ENCODE assay signal across 21 cellular contexts in the genomic region with DNA sequence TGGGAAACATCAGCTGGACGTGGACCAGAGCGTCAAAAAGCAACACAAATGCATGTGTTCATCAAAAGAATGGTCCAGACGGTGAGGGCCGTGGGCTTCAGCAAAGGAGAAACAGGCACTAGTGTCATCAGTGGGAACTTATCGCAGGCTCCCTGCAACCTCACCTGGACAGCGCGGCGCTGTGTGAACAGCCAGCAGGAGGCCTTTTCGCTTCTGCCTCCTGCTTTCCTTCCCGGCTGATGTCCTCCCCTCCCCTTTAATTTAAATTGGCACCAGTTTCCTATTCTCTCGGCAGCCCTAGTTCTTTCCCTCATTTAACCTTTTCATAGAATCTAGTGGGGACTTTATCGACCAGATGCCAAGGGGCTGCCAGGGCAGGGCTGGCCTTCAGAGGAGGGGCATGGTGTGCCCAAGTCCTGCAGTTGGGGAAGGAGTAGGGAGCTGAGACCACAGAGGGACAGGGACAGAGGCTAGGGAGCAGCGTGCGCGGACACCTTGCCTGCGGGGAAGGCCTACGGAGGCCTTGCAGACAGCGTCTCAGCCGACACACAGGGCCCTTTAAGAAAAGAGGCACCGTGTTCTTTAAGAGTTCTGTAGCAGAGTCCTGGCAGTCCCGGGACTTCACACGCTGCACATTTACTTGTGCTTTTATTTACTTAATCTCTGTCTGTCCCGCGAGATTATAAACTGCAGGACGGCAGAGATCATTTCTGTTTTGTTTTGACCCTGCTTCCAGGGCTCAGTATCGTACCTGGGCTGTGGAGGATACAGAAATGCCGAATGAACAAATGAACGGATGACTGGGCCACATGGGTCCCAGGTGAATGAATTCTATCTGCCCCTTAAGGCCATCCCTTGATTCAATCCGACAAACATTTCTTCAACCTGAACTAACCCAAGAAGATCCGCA. TPM values are rescaled to one million over a fixed set of nuclear protein-coding genes. Genes with fewer than 3 reads are reported as not detected.
A peak's percentile ranks its signal among the peaks of the same experiment; 100 is the strongest.
DNase-seq lines count a peak whose midpoint lies in the region; ATAC-seq and TF ChIP-seq lines count a peak whose summit lies in the region.
"Had no signal": no experiment of that assay in that cellular context is flagged by ENCODE, and none has a peak within 500 bp of the region (broad histone marks: within the 10 kb centered on the region; RNA-seq: fewer than 3 reads in every experiment).

No MANE protein-coding gene starts in this region.

- H3K27ac Mint-ChIP-seq in neural progenitor cell = peak overlapping the region; percentile 93
- H3K27ac Mint-ChIP-seq in stimulated activated naive B cell treated with anti-CD40 and anti-IgM and Interleukin-4, amounts not matched to agents 10 μg/mL and 1 μg/mL and 100 μg/mL, for 72 hours = no peak overlapping the region
- H3K27ac Mint-ChIP-seq: activated naive CD4-positive, alpha-beta T cell treated with anti-CD3 and anti-CD28 coated beads, Interleukin-2, amount 50 U/mL, for 72 hours; CD8-positive, alpha-beta memory T cell; effector memory CD8-positive, alpha-beta T cell had no signal

- H3K36me3 Mint-ChIP-seq in neural progenitor cell = no peaks in the 10 kb centered on the region
- no peaks in the 10 kb centered on the region for H3K36me3 Mint-ChIP-seq in stimulated activated naive B cell treated with anti-CD40 and anti-IgM and Interleukin-4, amounts not matched to agents 10 μg/mL and 1 μg/mL and 100 μg/mL, for 72 hours
- H3K36me3 Mint-ChIP-seq: activated naive CD4-positive, alpha-beta T cell treated with anti-CD3 and anti-CD28 coated beads, Interleukin-2, amount 50 U/mL, for 72 hours; CD8-positive, alpha-beta memory T cell had no signal

- H3K79me2 ChIP-seq in neural progenitor cell (ENCODE audit: low read depth) = no peaks in the 10 kb centered on the region

- H3K9ac ChIP-seq in neural progenitor cell = no peak overlapping the region

- peaks cover 9% of the 10 kb centered on the region for H3K9me3 Mint-ChIP-seq in neural progenitor cell
- no peaks in the 10 kb centered on the region for H3K9me3 Mint-ChIP-seq in stimulated activated naive B cell treated with anti-CD40 and anti-IgM and Interleukin-4, amounts not matched to agents 10 μg/mL and 1 μg/mL and 100 μg/mL, for 72 hours
- H3K9me3 Mint-ChIP-seq: activated naive CD4-positive, alpha-beta T cell treated with anti-CD3 and anti-CD28 coated beads, Interleukin-2, amount 50 U/mL, for 72 hours; effector memory CD8-positive, alpha-beta T cell had no signal

- peaks cover 18% of the 10 kb centered on the region for H3K4me1 ChIP-seq in left ventricle myocardium inferior
- H3K4me1 ChIP-seq in neural progenitor cell = peaks cover 14% of the 10 kb centered on the region

- peaks cover 13% of the 10 kb centered on the region for H3F3A ChIP-seq in neural progenitor cell (ENCODE audit: low read depth)

- H3K9me3 ChIP-seq in left ventricle myocardium inferior (replicated peaks) (no peaks in the 10 kb centered on the region), neural progenitor cell (ENCODE audit: low read depth) (no peaks in the 10 kb centered on the region)
- H3K9me3 ChIP-seq: neutrophil, SJSA1 had no signal

- H3K27ac ChIP-seq in VCaP (peak overlapping the region; percentile 95), left ventricle myocardium inferior (replicated peaks) (peak overlapping the region; percentile 74), neural progenitor cell (peak overlapping the region; percentile 56)
- H3K27ac ChIP-seq: neutrophil, SJSA1 had no signal

- H4K20me1 ChIP-seq in neural progenitor cell (ENCODE audit: low read depth) = no peaks in the 10 kb centered on the region

- DNase-seq in COR-L47 (lab: John Stamatoyannopoulos, UW) (peak; percentile 17), left ventricle myocardium inferior (no peak), neural progenitor cell (ENCODE audit: low spot score) (peak; percentile 26), EL (no peak)
- no peak for DNase-seq in stimulated activated naive B cell treated with anti-CD40 and anti-IgM and Interleukin-4, amounts not matched to agents 10 μg/mL and 1 μg/mL and 100 μg/mL, for 72 hours
- DNase-seq: activated CD4-positive, alpha-beta T cell treated with anti-CD3 and anti-CD28 coated beads, Interleukin-2, amount 50 U/mL, for 1 hour; activated T-cell treated with anti-CD3 and anti-CD28 coated beads, Interleukin-2, amount 50 U/mL, for 1 hour; caudate nucleus; CD8-positive, alpha-beta memory T cell; effector memory CD8-positive, alpha-beta T cell; mammary epithelial cell; NCI-H1048; stimulated activated naive CD8-positive, alpha-beta T cell treated with anti-CD3 and anti-CD28 coated beads, Interleukin-15, Interleukin-2, amounts not matched to agents 100 U/mL and 50 U/mL, for 24 hours; T-helper 9 cell had no signal

- no peak overlapping the region for H3K4me3 Mint-ChIP-seq in neural progenitor cell
- no peak overlapping the region for H3K4me3 Mint-ChIP-seq in stimulated activated naive B cell treated with anti-CD40 and anti-IgM and Interleukin-4, amounts not matched to agents 10 μg/mL and 1 μg/mL and 100 μg/mL, for 72 hours
- H3K4me3 Mint-ChIP-seq: CD8-positive, alpha-beta memory T cell; effector memory CD8-positive, alpha-beta T cell had no signal

- H3K36me3 ChIP-seq in left ventricle myocardium inferior (no peaks in the 10 kb centered on the region), neural progenitor cell (no peaks in the 10 kb centered on the region)
- H3K36me3 ChIP-seq: neutrophil, SJSA1 had no signal

- peaks cover 25% of the 10 kb centered on the region for H3K4me1 Mint-ChIP-seq in neural progenitor cell
- no peaks in the 10 kb centered on the region for H3K4me1 Mint-ChIP-seq in stimulated activated naive B cell treated with anti-CD40 and anti-IgM and Interleukin-4, amounts not matched to agents 10 μg/mL and 1 μg/mL and 100 μg/mL, for 72 hours
- H3K4me1 Mint-ChIP-seq: CD8-positive, alpha-beta memory T cell had no signal

- TF ChIP-seq CTCF in VCaP (conservative IDR thresholded peaks at IDR 0.05) = peak; percentile 69
- peak; percentile 27 for TF ChIP-seq CTCF in left ventricle myocardium inferior (IDR thresholded peaks at IDR 0.05; ENCODE audit: borderline replicate concordance)
- TF ChIP-seq CTCF in neural progenitor cell (IDR thresholded peaks at IDR 0.05) = no peak

- H3K27me3 Mint-ChIP-seq in neural progenitor cell (ENCODE audit: insufficient read depth, low read depth) = peaks cover 6% of the 10 kb centered on the region
- H3K27me3 Mint-ChIP-seq in stimulated activated naive B cell treated with anti-CD40 and anti-IgM and Interleukin-4, amounts not matched to agents 10 μg/mL and 1 μg/mL and 100 μg/mL, for 72 hours = peaks cover 0 to 4% of the 10 kb centered on the region in 2 donors

- H3K27me3 ChIP-seq in left ventricle myocardium inferior (ENCODE audit: low read depth) (no peaks in the 10 kb centered on the region), neural progenitor cell (no peaks in the 10 kb centered on the region)
- H3K27me3 ChIP-seq: neutrophil, SJSA1 had no signal

- H3K4me3 ChIP-seq in left ventricle myocardium inferior (peak overlapping the region; percentile 36), neural progenitor cell (no peak overlapping the region)
- H3K4me3 ChIP-seq: SJSA1, smooth muscle cell had no signal

- intact Hi-C loops in left ventricle myocardium inferior (cut with micrococcal nuclease) = no loop called here

- H3K4me2 ChIP-seq in neural progenitor cell = no peak overlapping the region
- H3K4me2 ChIP-seq: smooth muscle cell had no signal

- ATAC-seq in stimulated activated naive B cell treated with anti-CD40 and anti-IgM and Interleukin-4, amounts not matched to agents 10 μg/mL and 1 μg/mL and 100 μg/mL, for 72 hours (replicated peaks) = no peak
- ATAC-seq in HG03354 (IDR thresholded peaks at IDR 0.05; ENCODE audit: poor library complexity, severe bottlenecking, unreplicated experiment) (no peak), GM18861 (IDR thresholded peaks at IDR 0.05; ENCODE audit: unreplicated experiment) (no peak)
- ATAC-seq: activated naive CD4-positive, alpha-beta T cell treated with anti-CD3 and anti-CD28 coated beads, Interleukin-2, amount 50 U/mL, for 72 hours; effector memory CD8-positive, alpha-beta T cell; stimulated activated naive CD8-positive, alpha-beta T cell treated with anti-CD3 and anti-CD28 coated beads, Interleukin-15, Interleukin-2, amounts not matched to agents 100 U/mL and 50 U/mL, for 24 hours had no signal

- H2AFZ ChIP-seq in neural progenitor cell (replicated peaks) = peak overlapping the region; percentile 99

RNA-seq across cellular contexts. Expression of a gene that starts 8.4 kb away (rescaled TPM):
- total RNA-seq in left ventricle myocardium inferior = 1,282 TPM
- 13.5 and 15.7 TPM in 2 replicates for total RNA-seq in neural progenitor cell (ENCODE audit: low replicate concordance)
- total RNA-seq: activated naive CD4-positive, alpha-beta T cell treated with anti-CD3 and anti-CD28 coated beads, Interleukin-2, amount 50 U/mL, for 72 hours; CD8-positive, alpha-beta memory T cell had no signal

Comparison
In these comparisons a context has a peak if more than half of its experiments do, and no peak if none do; other contexts are left out.
1. DNase-seq: peak in COR-L47 (single experiment) and neural progenitor cell (single experiment); none in left ventricle myocardium inferior (single experiment), stimulated activated naive B cell treated with anti-CD40 and anti-IgM and Interleukin-4, amounts not matched to agents 10 μg/mL and 1 μg/mL and 100 μg/mL, for 72 hours (single experiment) and EL (single experiment).
2. RNA of a gene that starts 8.4 kb away (total RNA-seq): 1,282 TPM in left ventricle myocardium inferior (single experiment); 13.5 to 15.7 TPM in neural progenitor cell; every median in the first group is over 10 times any median in the second.
3. Peak in every context shown above with its lines, with median percentiles within 50 percentile points of each other: H3K27ac ChIP-seq.